Comparison of ENCODE assay signal across 8 cellular contexts in genomic region chr2:241271641-241272297, GRCh38. TPM values are rescaled to one million over a fixed set of nuclear protein-coding genes. Genes with fewer than 3 reads are reported as not detected.
DNase-seq lines count a peak whose midpoint lies in the region; ATAC-seq and TF ChIP-seq lines count a peak whose summit lies in the region.

No MANE protein-coding gene starts in this region.

- peak in 1 of 2 donors; percentile 54 for TF ChIP-seq POLR2A in tibial nerve (IDR thresholded peaks at IDR 0.05)

- peak in 1 of 5 experiments; percentile 13 for TF ChIP-seq CTCF in tibial nerve (IDR thresholded peaks at IDR 0.05)

- H3K27ac ChIP-seq in tibial nerve = peak overlapping the region; percentile 89 to 97 (median 94)

- DNase-seq in 8988T (peak; percentile 61), T-helper 1 cell (peak; percentile 26 to 51 (median 41)), amygdala (lab: John Stamatoyannopoulos, UW) (peak in 54 of 56 donors; percentile 13 to 88 (median 50)), left cardiac atrium (peak; percentile 90), pons (ENCODE audit: low spot score) (peak; percentile 73), tibial nerve (ENCODE audit: low spot score in 2 of 2) (peak; percentile 76 to 80)

- H3K4me3 ChIP-seq in tibial nerve = peak overlapping the region; percentile 57 to 99 (median 87)

- ATAC-seq in GM18907 (IDR thresholded peaks at IDR 0.05; ENCODE audit: unreplicated experiment) (peak; percentile 60), HG03442 (IDR thresholded peaks at IDR 0.05; ENCODE audit: unreplicated experiment) (peak; percentile 40), left cardiac atrium (peak; percentile 84 to 93)

- H3K36me3 ChIP-seq in tibial nerve = peaks cover 0 to 15% (median 0%) of the 10 kb centered on the region in 3 donors

- WGBS in tibial nerve, 2 donors = 1 to 2% methylated on average over 8 to 25 of the region's 37 CpGs

- intact Hi-C loops in left cardiac atrium (cut with DNase I) = no loop called here

- peaks cover 0 to 50% (median 17%) of the 10 kb centered on the region in 4 donors for H3K4me1 ChIP-seq in tibial nerve

- TF ChIP-seq EP300 in tibial nerve (IDR thresholded peaks at IDR 0.05) = peak in 1 of 2 donors; percentile 79

- no peaks in the 10 kb centered on the region for H3K9me3 ChIP-seq in tibial nerve

- H3K27me3 ChIP-seq in tibial nerve = no peaks in the 10 kb centered on the region

RNA-seq across cellular contexts. Expression of gene HDLBP, which starts 43.7 kb away (rescaled TPM):
- 100 to 1,000 TPM; 357 to 358 TPM for total RNA-seq in left cardiac atrium
- 100 to 1,000 TPM; 324 to 412 (median 363) TPM for total RNA-seq in tibial nerve

RNA-seq across cellular contexts. Expression of gene SEPTIN2, which starts 44.0 kb away (rescaled TPM):
- 100 to 1,000 TPM; 194 to 328 TPM for total RNA-seq in left cardiac atrium
- total RNA-seq in tibial nerve = 100 to 1,000 TPM; 311 to 585 (median 373) TPM

Comparison
In these comparisons a context has a peak if more than half of its experiments do, and no peak if none do; other contexts are left out.
1. Peak in every context shown above with its lines: DNase-seq, ATAC-seq, H3K4me3 ChIP-seq and H3K27ac ChIP-seq.